In genomic region chr15:64640146-64640868, GRCh38 we compare ENCODE assay signal across 14 cellular contexts.
A peak's percentile ranks its signal among the peaks of the same experiment; 100 is the strongest.
DNase-seq lines count a peak whose midpoint lies in the region; ATAC-seq and TF ChIP-seq lines count a peak whose summit lies in the region.
"Had no signal": no experiment of that assay in that cellular context is flagged by ENCODE, and none has a peak within 500 bp of the region (broad histone marks: within the 10 kb centered on the region; RNA-seq: fewer than 3 reads in every experiment).

No MANE protein-coding gene starts in this region.

- no peak for DNase-seq in natural killer cell
- no peak for DNase-seq in natural killer cell treated with Interleukin-12 subunit alpha and Interleukin-12 subunit beta and Interleukin-15 and Interleukin-18, amount 100 ng/mL, for 72 hours (ENCODE audit: low spot score)
- no peak for DNase-seq in WTC11 (ENCODE audit: low spot score)
- DNase-seq in right lobe of liver, result no peak
- no peak for DNase-seq in aorta
- no peak for DNase-seq in NCI-H82 (lab: John Stamatoyannopoulos, UW)
- DNase-seq: activated CD8-positive, alpha-beta memory T cell treated with anti-CD3 and anti-CD28 coated beads, Interleukin-2, amount 50 U/mL, for 48 hours; C1 segment of cervical spinal cord; caudate nucleus; left ventricle myocardium superior; SW 1271; tibial artery had no signal

- H3K27ac ChIP-seq in right lobe of liver (peak overlapping the region in 1 of 3 donors; percentile 50), aorta (ENCODE audit: low read depth in 1 of 2, low read length in 2 of 2) (no peak overlapping the region)
- H3K27ac ChIP-seq: tibial artery had no signal

- no peak for TF ChIP-seq POLR2A in right lobe of liver (IDR thresholded peaks at IDR 0.05)

- H3K9me3 Mint-ChIP-seq in natural killer cell, result no peaks in the 10 kb centered on the region
- no peaks in the 10 kb centered on the region for H3K9me3 Mint-ChIP-seq in natural killer cell treated with Interleukin-12 subunit alpha and Interleukin-12 subunit beta and Interleukin-15 and Interleukin-18, amount 100 ng/mL, for 72 hours
- peaks cover 13% of the 10 kb centered on the region for H3K9me3 Mint-ChIP-seq in WTC11

- 41% methylated on average over 5 of the region's 5 CpGs for WGBS in right lobe of liver (ENCODE audit: insufficient coverage, low coverage, low lambda C conversion rate, missing lambda C conversion rate)
- WGBS in aorta, 2 donors, result 17 to 19% methylated on average over 5 of the region's 5 CpGs

- ATAC-seq in natural killer cell (no peak), WTC11 (no peak), right lobe of liver (peak; percentile 11 to 44 (median 30)), aorta (ENCODE audit: low FRiP score) (peak; percentile 66), HG03095 (IDR thresholded peaks at IDR 0.05; ENCODE audit: unreplicated experiment) (no peak), HG03354 (IDR thresholded peaks at IDR 0.05; ENCODE audit: poor library complexity, severe bottlenecking, unreplicated experiment) (no peak)
- ATAC-seq in natural killer cell treated with Interleukin-12 subunit alpha and Interleukin-12 subunit beta and Interleukin-15 and Interleukin-18, amount 100 ng/mL, for 72 hours, result no peak
- ATAC-seq: left ventricle myocardium superior had no signal

- POLR2A ChIA-PET in WTC11 (lab: Charles Lee), result no interaction called here

- H3K4me1 ChIP-seq in right lobe of liver (peaks cover 0 to 45% (median 15%) of the 10 kb centered on the region in 4 donors), aorta (ENCODE audit: control insufficient read depth in 1 of 2, insufficient read depth in 2 of 2, low read length in 2 of 2) (peaks cover 0 to 11% of the 10 kb centered on the region in 2 donors)

- TF ChIP-seq CTCF in natural killer cell (IDR thresholded peaks at IDR 0.05), result no peak
- no peak for TF ChIP-seq CTCF in WTC11 (IDR thresholded peaks at IDR 0.05)
- TF ChIP-seq CTCF in right lobe of liver (IDR thresholded peaks at IDR 0.05), result no peak

- H3K4me1 Mint-ChIP-seq in natural killer cell, result peaks cover 59 to 63% of the 10 kb centered on the region in 2 donors
- H3K4me1 Mint-ChIP-seq in natural killer cell treated with Interleukin-12 subunit alpha and Interleukin-12 subunit beta and Interleukin-15 and Interleukin-18, amount 100 ng/mL, for 72 hours (ENCODE audit: low read depth in 2 of 2), result peaks cover 36 to 40% of the 10 kb centered on the region in 2 donors
- peaks cover 34% of the 10 kb centered on the region for H3K4me1 Mint-ChIP-seq in WTC11

- H3K4me3 ChIP-seq in right lobe of liver, result no peak overlapping the region
- no peak overlapping the region for H3K4me3 ChIP-seq in aorta (ENCODE audit: low read length in 2 of 2)
- H3K4me3 ChIP-seq: tibial artery had no signal

- intact Hi-C loops in natural killer cell (cut with micrococcal nuclease), result no loop called here
- intact Hi-C loops in right lobe of liver (cut with DNase I), result no loop called here
- intact Hi-C loops in aorta (cut with DNase I), result no loop called here

- H3K27ac Mint-ChIP-seq in natural killer cell (peak overlapping the region; percentile 53 to 62), WTC11 (peak overlapping the region; percentile 77)
- peak overlapping the region in 1 of 2 donors; percentile 48 for H3K27ac Mint-ChIP-seq in natural killer cell treated with Interleukin-12 subunit alpha and Interleukin-12 subunit beta and Interleukin-15 and Interleukin-18, amount 100 ng/mL, for 72 hours

- no peaks in the 10 kb centered on the region for H3K27me3 Mint-ChIP-seq in natural killer cell (ENCODE audit: low read depth in 2 of 2)
- H3K27me3 Mint-ChIP-seq in natural killer cell treated with Interleukin-12 subunit alpha and Interleukin-12 subunit beta and Interleukin-15 and Interleukin-18, amount 100 ng/mL, for 72 hours, result no peaks in the 10 kb centered on the region
- H3K27me3 Mint-ChIP-seq in WTC11 (ENCODE audit: low read depth), result no peaks in the 10 kb centered on the region

- CTCF ChIA-PET in WTC11 (lab: Charles Lee), result interaction anchor here (0.9 kb wide), 1 partner anchor 13 kb away, joined by 3 read pairs; no protein-coding TSS in a partner anchor

- no peaks in the 10 kb centered on the region for H3K36me3 ChIP-seq in right lobe of liver
- no peaks in the 10 kb centered on the region for H3K36me3 ChIP-seq in aorta (ENCODE audit: control insufficient read depth in 1 of 2, insufficient read depth in 2 of 2, low read length in 1 of 2)
- H3K36me3 ChIP-seq: tibial artery had no signal

- H3K27me3 ChIP-seq in right lobe of liver, result no peaks in the 10 kb centered on the region
- H3K27me3 ChIP-seq in aorta (ENCODE audit: control insufficient read depth in 1 of 2, insufficient read depth in 2 of 2, low read length in 1 of 2), result no peaks in the 10 kb centered on the region
- H3K27me3 ChIP-seq: tibial artery had no signal

- no peaks in the 10 kb centered on the region for H3K9me3 ChIP-seq in right lobe of liver
- H3K9me3 ChIP-seq in aorta (ENCODE audit: control insufficient read depth, low read length), result no peaks in the 10 kb centered on the region
- H3K9me3 ChIP-seq: tibial artery had no signal

- H3K4me3 Mint-ChIP-seq in natural killer cell, result no peak overlapping the region
- no peak overlapping the region for H3K4me3 Mint-ChIP-seq in natural killer cell treated with Interleukin-12 subunit alpha and Interleukin-12 subunit beta and Interleukin-15 and Interleukin-18, amount 100 ng/mL, for 72 hours
- no peak overlapping the region for H3K4me3 Mint-ChIP-seq in WTC11

- peaks cover 10% of the 10 kb centered on the region for H3K36me3 Mint-ChIP-seq in natural killer cell
- H3K36me3 Mint-ChIP-seq in natural killer cell treated with Interleukin-12 subunit alpha and Interleukin-12 subunit beta and Interleukin-15 and Interleukin-18, amount 100 ng/mL, for 72 hours, result peaks cover 12% of the 10 kb centered on the region
- H3K36me3 Mint-ChIP-seq in WTC11, result peaks cover 18% of the 10 kb centered on the region

TF ChIP-seq in WTC11, 78 proteins besides CTCF, POLR2A, EP300 and RAD21 (continues in another document):
- TF ChIP-seq, protein P1, sequence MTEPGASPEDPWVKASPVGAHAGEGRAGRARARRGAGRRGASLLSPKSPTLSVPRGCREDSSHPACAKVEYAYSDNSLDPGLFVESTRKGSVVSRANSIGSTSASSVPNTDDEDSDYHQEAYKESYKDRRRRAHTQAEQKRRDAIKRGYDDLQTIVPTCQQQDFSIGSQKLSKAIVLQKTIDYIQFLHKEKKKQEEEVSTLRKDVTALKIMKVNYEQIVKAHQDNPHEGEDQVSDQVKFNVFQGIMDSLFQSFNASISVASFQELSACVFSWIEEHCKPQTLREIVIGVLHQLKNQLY (CRISPR knock-in tag; IDR thresholded peaks at IDR 0.05), result no peak
- no peak for TF ChIP-seq MXD4 (CRISPR knock-in tag; IDR thresholded peaks at IDR 0.05; ENCODE audit: borderline replicate concordance)
- no peak for TF ChIP-seq PREB (CRISPR knock-in tag; IDR thresholded peaks at IDR 0.05; ENCODE audit: borderline replicate concordance)
- TF ChIP-seq, protein P2, sequence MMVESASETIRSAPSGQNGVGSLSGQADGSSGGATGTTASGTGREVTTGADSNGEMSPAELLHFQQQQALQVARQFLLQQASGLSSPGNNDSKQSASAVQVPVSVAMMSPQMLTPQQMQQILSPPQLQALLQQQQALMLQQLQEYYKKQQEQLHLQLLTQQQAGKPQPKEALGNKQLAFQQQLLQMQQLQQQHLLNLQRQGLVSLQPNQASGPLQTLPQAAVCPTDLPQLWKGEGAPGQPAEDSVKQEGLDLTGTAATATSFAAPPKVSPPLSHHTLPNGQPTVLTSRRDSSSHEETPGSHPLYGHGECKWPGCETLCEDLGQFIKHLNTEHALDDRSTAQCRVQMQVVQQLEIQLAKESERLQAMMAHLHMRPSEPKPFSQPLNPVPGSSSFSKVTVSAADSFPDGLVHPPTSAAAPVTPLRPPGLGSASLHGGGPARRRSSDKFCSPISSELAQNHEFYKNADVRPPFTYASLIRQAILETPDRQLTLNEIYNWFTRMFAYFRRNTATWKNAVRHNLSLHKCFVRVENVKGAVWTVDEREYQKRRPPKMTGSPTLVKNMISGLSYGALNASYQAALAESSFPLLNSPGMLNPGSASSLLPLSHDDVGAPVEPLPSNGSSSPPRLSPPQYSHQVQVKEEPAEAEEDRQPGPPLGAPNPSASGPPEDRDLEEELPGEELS (CRISPR knock-in tag; IDR thresholded peaks at IDR 0.05), result no peak
- TF ChIP-seq GTF2I (CRISPR knock-in tag; conservative IDR thresholded peaks at IDR 0.05), result no peak
- no peak for TF ChIP-seq MAX (CRISPR knock-in tag; IDR thresholded peaks at IDR 0.05)
- TF ChIP-seq NFATC4 (CRISPR knock-in tag; IDR thresholded peaks at IDR 0.05), result no peak
- TF ChIP-seq ZNF121 (CRISPR knock-in tag; IDR thresholded peaks at IDR 0.05), result no peak
- TF ChIP-seq EMX1 (CRISPR knock-in tag; IDR thresholded peaks at IDR 0.05), result no peak
- no peak for TF ChIP-seq ZNF423 (CRISPR knock-in tag; IDR thresholded peaks at IDR 0.05)

Comparison
In these comparisons a context has a peak if more than half of its experiments do, and no peak if none do; other contexts are left out.
1. ATAC-seq: peak in right lobe of liver (4 of 4) and aorta (single experiment); none in natural killer cell (0 of 3), natural killer cell treated with Interleukin-12 subunit alpha and Interleukin-12 subunit beta and Interleukin-15 and Interleukin-18, amount 100 ng/mL, for 72 hours (0 of 2), WTC11 (single experiment), HG03095 (single experiment) and HG03354 (single experiment).